ENCODE assay signal across 1 cellular context in genomic region chr17:42536372-42537155, GRCh38.
TF ChIP-seq lines count a peak whose summit lies in the region.

No MANE protein-coding gene starts in this region.

TF ChIP-seq in K562, 482 proteins besides CTCF, POLR2A, EP300 and RAD21 (continued from another document and continues in another):
- TF ChIP-seq YY1 (IDR thresholded peaks at IDR 0.05; ENCODE audit: borderline replicate concordance in 1 of 3, control insufficient read depth in 1 of 3, extremely low read depth in 1 of 3, insufficient read depth in 3 of 3, insufficient read length in 1 of 3, insufficient replicate concordance in 2 of 3, low read depth in 1 of 3, low read length in 2 of 3) (peak in 2 of 3 experiments; percentile 8 to 25), HNRNPK (IDR thresholded peaks at IDR 0.05; ENCODE audit: low read depth, low read length, poor library complexity, severe bottlenecking) (peak; percentile 61), HNRNPUL1 (IDR thresholded peaks at IDR 0.05; ENCODE audit: low read length) (no peak), ZBTB26 (CRISPR knock-in tag; IDR thresholded peaks at IDR 0.05) (no peak), MAZ (CRISPR knock-in tag; conservative IDR thresholded peaks at IDR 0.05 in 1 of 2, IDR thresholded peaks at IDR 0.05 in 1 of 2) (peak; percentile 48 to 80), HOMEZ (CRISPR knock-in tag; IDR thresholded peaks at IDR 0.05) (no peak), TAF7 (tag; IDR thresholded peaks at IDR 0.05) (no peak), BRD9 (IDR thresholded peaks at IDR 0.05; ENCODE audit: low read depth, partially characterized antibody) (no peak), CTBP1 (IDR thresholded peaks at IDR 0.05; ENCODE audit: borderline replicate concordance) (peak; percentile 86), MXD1 (CRISPR knock-in tag; IDR thresholded peaks at IDR 0.05; ENCODE audit: borderline replicate concordance, poor library complexity, severe bottlenecking) (peak; percentile 81), HCFC1 (IDR thresholded peaks at IDR 0.05; ENCODE audit: low read depth, low read length) (peak; percentile 41; the same call in 1 of the 2 replicates), DMBX1 (CRISPR knock-in tag; IDR thresholded peaks at IDR 0.05; ENCODE audit: borderline replicate concordance) (no peak), CHD4 (IDR thresholded peaks at IDR 0.05; ENCODE audit: insufficient read depth, insufficient replicate concordance, low read depth, low read length, poor library complexity, severe bottlenecking) (no peak), ILK (tag; IDR thresholded peaks at IDR 0.05; ENCODE audit: borderline replicate concordance, low read depth) (no peak), ZNF699 (CRISPR knock-in tag; IDR thresholded peaks at IDR 0.05; ENCODE audit: insufficient replicate concordance) (no peak), PRMT5 (CRISPR knock-in tag; IDR thresholded peaks at IDR 0.05) (no peak), SP1 (CRISPR knock-in tag; IDR thresholded peaks at IDR 0.05) (no peak), HMGN3 (IDR thresholded peaks at IDR 0.05; ENCODE audit: borderline replicate concordance, extremely low read depth, insufficient read length, low read depth, low read length) (peak; percentile 32), ZNF134 (CRISPR knock-in tag; conservative IDR thresholded peaks at IDR 0.05) (no peak), ZNF282 (CRISPR knock-in tag; IDR thresholded peaks at IDR 0.05) (no peak), KDM5B (IDR thresholded peaks at IDR 0.05; ENCODE audit: insufficient replicate concordance, low read depth, low read length) (peak; percentile 21), ZNF184 (CRISPR knock-in tag; IDR thresholded peaks at IDR 0.05) (no peak), FOXK1 (CRISPR knock-in tag; IDR thresholded peaks at IDR 0.05; ENCODE audit: borderline replicate concordance) (no peak), ZNF3 (CRISPR knock-in tag; IDR thresholded peaks at IDR 0.05) (no peak), SRF (CRISPR knock-in tag; IDR thresholded peaks at IDR 0.05) (peak in 1 of 2 experiments; percentile 85; a peak in 2 of 4 replicates), RBFOX2 (IDR thresholded peaks at IDR 0.05; ENCODE audit: low read depth, low read length) (peak; percentile 78), CGGBP1 (CRISPR knock-in tag; IDR thresholded peaks at IDR 0.05) (no peak), RB1 (IDR thresholded peaks at IDR 0.05; ENCODE audit: low read depth) (no peak; the same call in 1 of the 2 replicates), ZNF197 (CRISPR knock-in tag; IDR thresholded peaks at IDR 0.05; ENCODE audit: low read depth) (no peak), DPF2 (IDR thresholded peaks at IDR 0.05) (peak; percentile 46; the same call in 1 of the 2 replicates), NFXL1 (CRISPR knock-in tag; IDR thresholded peaks at IDR 0.05) (no peak), ZC3H4 (CRISPR knock-in tag; IDR thresholded peaks at IDR 0.05; ENCODE audit: borderline replicate concordance) (no peak), ZNF12 (CRISPR knock-in tag; IDR thresholded peaks at IDR 0.05) (no peak), ZNF253 (CRISPR knock-in tag; conservative IDR thresholded peaks at IDR 0.05) (no peak), SNIP1 (IDR thresholded peaks at IDR 0.05; ENCODE audit: low read depth) (no peak), NRF1 (conservative IDR thresholded peaks at IDR 0.05 in 1 of 2, IDR thresholded peaks at IDR 0.05 in 1 of 2) (peak; percentile 81 to 85), GTF2E2 (tag; IDR thresholded peaks at IDR 0.05) (0 out of 2 replicates have a peak, but pooled peaks have one; percentile 48), SRSF3 (IDR thresholded peaks at IDR 0.05; ENCODE audit: insufficient read depth, low read length) (no peak), ZBED1 (IDR thresholded peaks at IDR 0.05) (no peak), ZNF717 (CRISPR knock-in tag; IDR thresholded peaks at IDR 0.05) (no peak), ZNF583 (CRISPR knock-in tag; IDR thresholded peaks at IDR 0.05) (no peak), E2F6 (IDR thresholded peaks at IDR 0.05; ENCODE audit: borderline replicate concordance in 1 of 2, extremely low read depth in 1 of 2, insufficient read depth in 1 of 2, insufficient read length in 1 of 2, low read depth in 1 of 2, low read length in 1 of 2, poor library complexity in 1 of 2, severe bottlenecking in 1 of 2) (peak; percentile 23 to 58), RBBP5 (IDR thresholded peaks at IDR 0.05; ENCODE audit: borderline replicate concordance, insufficient read depth, low read length, poor library complexity, severe bottlenecking) (peak; percentile 72), BRD4 (IDR thresholded peaks at IDR 0.05) (no peak), RBM15 (IDR thresholded peaks at IDR 0.05; ENCODE audit: insufficient read depth, low read length) (no peak), PRDM10 (IDR thresholded peaks at IDR 0.05; ENCODE audit: partially characterized antibody) (peak; percentile 31), ZHX1 (conservative IDR thresholded peaks at IDR 0.05; ENCODE audit: low read length) (no peak), NONO (IDR thresholded peaks at IDR 0.05; ENCODE audit: low read depth in 2 of 2, low read length in 1 of 2) (peak in 1 of 2 experiments; percentile 82; a peak in 3 of 4 replicates), HINFP (tag; conservative IDR thresholded peaks at IDR 0.05; ENCODE audit: low read depth) (no peak; the same call in 1 of the 2 replicates), MYNN (IDR thresholded peaks at IDR 0.05) (peak; percentile 48; the same call in 1 of the 2 replicates), MYNN (CRISPR knock-in tag; IDR thresholded peaks at IDR 0.05) (no peak), FOXM1 (IDR thresholded peaks at IDR 0.05; ENCODE audit: low read depth) (no peak), FOXM1 (CRISPR knock-in tag; IDR thresholded peaks at IDR 0.05; ENCODE audit: low read depth) (no peak), GABPA (tag; conservative IDR thresholded peaks at IDR 0.05; ENCODE audit: low read depth) (peak; percentile 75), L3MBTL2 (IDR thresholded peaks at IDR 0.05) (no peak; the same call in 1 of the 2 replicates), EGR1 (conservative IDR thresholded peaks at IDR 0.05) (no peak), CREB3L1 (IDR thresholded peaks at IDR 0.05; ENCODE audit: borderline replicate concordance, low read depth) (peak; percentile 94), USF1 (CRISPR knock-in tag; IDR thresholded peaks at IDR 0.05) (no peak), NCOA2 (IDR thresholded peaks at IDR 0.05; ENCODE audit: partially characterized antibody in 2 of 2) (no peak), KLF1 (tag; IDR thresholded peaks at IDR 0.05) (peak; percentile 33; the same call in 1 of the 2 replicates)
